10 cellular contexts compared by ENCODE assay signal in the genomic region with DNA sequence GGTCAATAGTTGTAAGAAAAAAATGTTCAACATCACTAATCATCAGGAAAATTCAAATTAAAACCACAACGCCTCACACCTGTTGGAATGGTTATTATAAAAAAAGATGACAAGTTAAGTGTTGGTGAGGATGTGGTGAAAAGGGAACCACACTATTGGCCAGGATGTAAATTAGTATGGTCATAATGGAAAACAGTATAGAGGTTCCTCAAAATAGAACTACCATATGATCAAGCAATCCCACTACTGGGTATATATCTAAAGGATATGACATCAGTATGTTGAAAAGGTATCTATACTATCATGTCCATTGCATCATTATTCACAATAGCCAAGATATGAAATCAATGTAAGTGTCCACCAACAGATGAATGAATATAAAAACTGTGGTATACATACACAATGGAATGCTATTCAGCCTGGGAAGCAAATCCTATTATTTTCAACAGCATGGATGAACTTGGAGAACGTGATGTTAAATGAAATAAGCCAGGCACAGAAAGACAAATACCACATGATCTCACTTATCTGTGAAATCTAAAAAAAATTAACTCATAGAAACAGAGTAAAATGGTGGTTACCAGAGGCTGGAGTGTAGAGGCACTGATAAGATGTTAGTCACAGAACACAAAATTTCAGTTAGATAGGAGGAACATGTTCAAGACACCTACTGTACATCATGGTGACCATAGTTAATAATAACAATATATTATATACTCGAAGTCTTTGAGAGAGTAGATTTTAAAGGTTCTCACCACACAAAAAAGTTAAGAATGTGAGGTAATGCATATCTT. TPM values are rescaled to one million over a fixed set of nuclear protein-coding genes. Genes with fewer than 3 reads are reported as not detected.
DNase-seq lines count a peak whose midpoint lies in the region; ATAC-seq and TF ChIP-seq lines count a peak whose summit lies in the region.
"Had no signal": no experiment of that assay in that cellular context is flagged by ENCODE, and none has a peak within 500 bp of the region (broad histone marks: within the 10 kb centered on the region; RNA-seq: fewer than 3 reads in every experiment).

No MANE protein-coding gene starts in this region.

- no peak overlapping the region for H3K27ac Mint-ChIP-seq in stimulated activated naive B cell treated with anti-CD40 and anti-IgM and Interleukin-4, amounts not matched to agents 10 μg/mL and 1 μg/mL and 100 μg/mL, for 72 hours
- H3K27ac Mint-ChIP-seq in Calu3 (ENCODE audit: unreplicated experiment): no peak overlapping the region
- H3K27ac Mint-ChIP-seq in progenitor cell of endocrine pancreas: no peak overlapping the region

- ATAC-seq in GM19043 (IDR thresholded peaks at IDR 0.05; ENCODE audit: low read depth, unreplicated experiment) (peak; percentile 87), HG02623 (IDR thresholded peaks at IDR 0.05; ENCODE audit: unreplicated experiment) (peak; percentile 89), HG03460 (IDR thresholded peaks at IDR 0.05; ENCODE audit: unreplicated experiment) (peak; percentile 91)
- peak; percentile 92 to 97 for ATAC-seq in stimulated activated naive B cell treated with anti-CD40 and anti-IgM and Interleukin-4, amounts not matched to agents 10 μg/mL and 1 μg/mL and 100 μg/mL, for 72 hours (replicated peaks)

- H3K4me3 Mint-ChIP-seq in stimulated activated naive B cell treated with anti-CD40 and anti-IgM and Interleukin-4, amounts not matched to agents 10 μg/mL and 1 μg/mL and 100 μg/mL, for 72 hours: no peak overlapping the region
- H3K4me3 Mint-ChIP-seq in Calu3 (ENCODE audit: low read depth, unreplicated experiment) (no peak overlapping the region), progenitor cell of endocrine pancreas (ENCODE audit: low read depth) (no peak overlapping the region)

- no peaks in the 10 kb centered on the region for H3K9me3 Mint-ChIP-seq in stimulated activated naive B cell treated with anti-CD40 and anti-IgM and Interleukin-4, amounts not matched to agents 10 μg/mL and 1 μg/mL and 100 μg/mL, for 72 hours
- no peaks in the 10 kb centered on the region for H3K9me3 Mint-ChIP-seq in Calu3 (ENCODE audit: low read depth, unreplicated experiment)
- H3K9me3 Mint-ChIP-seq in progenitor cell of endocrine pancreas (ENCODE audit: low read depth): peaks cover 6% of the 10 kb centered on the region

- CTCF ChIA-PET in Calu3 (lab: Charles Lee): no interaction called here

- no peaks in the 10 kb centered on the region for H3K36me3 Mint-ChIP-seq in stimulated activated naive B cell treated with anti-CD40 and anti-IgM and Interleukin-4, amounts not matched to agents 10 μg/mL and 1 μg/mL and 100 μg/mL, for 72 hours
- H3K36me3 Mint-ChIP-seq in Calu3 (ENCODE audit: insufficient read depth, unreplicated experiment) (no peaks in the 10 kb centered on the region), progenitor cell of endocrine pancreas (ENCODE audit: insufficient read depth) (no peaks in the 10 kb centered on the region)

- H3K4me1 Mint-ChIP-seq in stimulated activated naive B cell treated with anti-CD40 and anti-IgM and Interleukin-4, amounts not matched to agents 10 μg/mL and 1 μg/mL and 100 μg/mL, for 72 hours: peaks cover 6 to 16% of the 10 kb centered on the region in 2 donors
- H3K4me1 Mint-ChIP-seq in Calu3 (ENCODE audit: low read depth, unreplicated experiment): no peaks in the 10 kb centered on the region
- H3K4me1 Mint-ChIP-seq in progenitor cell of endocrine pancreas (ENCODE audit: low read depth): no peaks in the 10 kb centered on the region

- H3K27me3 Mint-ChIP-seq in stimulated activated naive B cell treated with anti-CD40 and anti-IgM and Interleukin-4, amounts not matched to agents 10 μg/mL and 1 μg/mL and 100 μg/mL, for 72 hours: peaks cover 7 to 12% of the 10 kb centered on the region in 2 donors
- H3K27me3 Mint-ChIP-seq in Calu3 (ENCODE audit: unreplicated experiment): no peaks in the 10 kb centered on the region
- H3K27me3 Mint-ChIP-seq in progenitor cell of endocrine pancreas: no peaks in the 10 kb centered on the region

- intact Hi-C loops in Calu3 (cut with micrococcal nuclease; ENCODE audit: unreplicated experiment): no loop called here

- BruUV-seq in Calu3 (replicated peaks; lab: Mats Ljungman, UMichigan): no TSS peak

- TF ChIP-seq CTCF in Calu3 (IDR thresholded peaks at IDR 0.05; ENCODE audit: unreplicated experiment) (no peak), progenitor cell of endocrine pancreas (IDR thresholded peaks at IDR 0.05; ENCODE audit: unreplicated experiment) (no peak)

- no peak for DNase-seq in stimulated activated naive B cell treated with anti-CD40 and anti-IgM and Interleukin-4, amounts not matched to agents 10 μg/mL and 1 μg/mL and 100 μg/mL, for 72 hours
- DNase-seq in Calu3: no peak
- no peak for DNase-seq in NCI-H446 (lab: John Stamatoyannopoulos, UW)
- DNase-seq in progenitor cell of endocrine pancreas (ENCODE audit: low spot score, unreplicated experiment): no peak
- DNase-seq: DMS 273 treated with DMSO at 0.1 percent for 48 hours, NCI-H526, spleen had no signal

RNA-seq across cellular contexts. Expression of a gene that starts 56.6 kb away (rescaled TPM):
- total RNA-seq in Calu3 (2022) (15.2 and 15.4 TPM in 2 replicates), progenitor cell of endocrine pancreas (13.5 and 13.7 TPM in 2 replicates)
